In the genomic region with DNA sequence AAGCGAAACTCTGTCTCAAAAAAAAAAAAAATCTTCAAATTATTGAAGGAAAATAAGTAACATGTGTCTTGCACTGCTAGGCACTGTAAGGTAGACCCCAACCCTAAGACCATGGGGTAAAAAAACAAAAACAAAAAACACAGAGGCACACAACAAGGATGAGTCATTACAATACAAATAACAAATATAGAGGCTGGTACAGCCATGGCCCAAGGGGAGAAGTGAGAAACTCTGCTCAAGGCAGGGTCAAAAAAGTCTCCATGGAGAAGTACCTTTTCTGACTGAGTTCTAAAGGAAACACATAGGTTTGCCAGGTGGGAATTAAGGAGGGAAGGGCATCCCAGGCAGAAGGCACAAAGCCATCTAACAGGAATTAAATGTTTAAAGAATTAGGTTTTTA, we compare ENCODE assay signal across 16 cellular contexts. TPM values are rescaled to one million over a fixed set of nuclear protein-coding genes. Genes with fewer than 3 reads are reported as not detected.
A peak's percentile ranks its signal among the peaks of the same experiment; 100 is the strongest.
DNase-seq lines count a peak whose midpoint lies in the region; ATAC-seq and TF ChIP-seq lines count a peak whose summit lies in the region.
"Had no signal": no experiment of that assay in that cellular context is flagged by ENCODE, and none has a peak within 500 bp of the region (broad histone marks: within the 10 kb centered on the region; RNA-seq: fewer than 3 reads in every experiment).

No MANE protein-coding gene starts in this region.

- H3K9me3 ChIP-seq in CD8-positive, alpha-beta T cell (ENCODE audit: low read length): no peaks in the 10 kb centered on the region
- H3K9me3 ChIP-seq in T-helper 17 cell (ENCODE audit: control insufficient read depth, low read length, poor library complexity, severe bottlenecking) (no peaks in the 10 kb centered on the region), lower lobe of right lung (no peaks in the 10 kb centered on the region), transverse colon (no peaks in the 10 kb centered on the region)
- H3K9me3 ChIP-seq: tibial nerve had no signal

- WGBS in transverse colon (ENCODE audit: low coverage in 1 of 2), 2 donors: 100% methylated on average over 1 of the region's 1 CpG

- no peaks in the 10 kb centered on the region for H3K4me1 ChIP-seq in CD8-positive, alpha-beta T cell (ENCODE audit: insufficient read depth, low read length)
- H3K4me1 ChIP-seq in lower lobe of right lung (no peaks in the 10 kb centered on the region), transverse colon (no peaks in the 10 kb centered on the region)

- H3K36me3 Mint-ChIP-seq in activated CD4-positive, alpha-beta T cell treated with anti-CD3 and anti-CD28 coated beads for 36 hours (ENCODE audit: low read depth): peaks cover 49% of the 10 kb centered on the region
- peaks cover 78% of the 10 kb centered on the region for H3K36me3 Mint-ChIP-seq in CD8-positive, alpha-beta T cell
- H3K36me3 Mint-ChIP-seq in T-helper 17 cell (ENCODE audit: low read depth) (peaks cover 3% of the 10 kb centered on the region), memory B cell (peaks cover 35% of the 10 kb centered on the region)

- no peak for ATAC-seq in activated CD4-positive, alpha-beta T cell treated with anti-CD3 and anti-CD28 coated beads for 36 hours
- no peak for ATAC-seq in CD8-positive, alpha-beta T cell
- no peak for ATAC-seq in T-helper 17 cell
- ATAC-seq in memory B cell (ENCODE audit: low read depth): no peak
- no peak for ATAC-seq in lower lobe of right lung

- no peaks in the 10 kb centered on the region for H3K27me3 Mint-ChIP-seq in activated CD4-positive, alpha-beta T cell treated with anti-CD3 and anti-CD28 coated beads for 36 hours
- no peaks in the 10 kb centered on the region for H3K27me3 Mint-ChIP-seq in CD8-positive, alpha-beta T cell (ENCODE audit: low read depth)
- H3K27me3 Mint-ChIP-seq in T-helper 17 cell (no peaks in the 10 kb centered on the region), memory B cell (no peaks in the 10 kb centered on the region)

- no peak overlapping the region for H3K4me3 ChIP-seq in CD8-positive, alpha-beta T cell (ENCODE audit: low read depth, low read length)
- H3K4me3 ChIP-seq in lower lobe of right lung: no peak overlapping the region
- H3K4me3 ChIP-seq in transverse colon: no peak overlapping the region
- H3K4me3 ChIP-seq: tibial nerve had no signal

- peaks cover 52% of the 10 kb centered on the region for H3K36me3 ChIP-seq in CD8-positive, alpha-beta T cell (ENCODE audit: insufficient read depth, low read length)
- H3K36me3 ChIP-seq in lower lobe of right lung (peaks cover 97% of the 10 kb centered on the region), transverse colon (peaks cover 0 to 87% (median 42%) of the 10 kb centered on the region in 4 donors)

- H3K4me3 Mint-ChIP-seq in activated CD4-positive, alpha-beta T cell treated with anti-CD3 and anti-CD28 coated beads for 36 hours: no peak overlapping the region
- no peak overlapping the region for H3K4me3 Mint-ChIP-seq in CD8-positive, alpha-beta T cell
- H3K4me3 Mint-ChIP-seq in T-helper 17 cell (no peak overlapping the region), memory B cell (no peak overlapping the region)

- no peak for TF ChIP-seq EP300 in transverse colon (IDR thresholded peaks at IDR 0.05; ENCODE audit: low read depth)

- intact Hi-C loops in activated CD4-positive, alpha-beta T cell treated with anti-CD3 and anti-CD28 coated beads for 36 hours (cut with DNase I, micrococcal nuclease): no loop called here
- intact Hi-C loops in CD8-positive, alpha-beta T cell (cut with DNase I, micrococcal nuclease): loop anchor here in 1 of 2 experiments (2.0 kb wide), 1 partner anchor 15 kb away; no protein-coding TSS in a partner anchor
- intact Hi-C loops in lower lobe of right lung (cut with DNase I) (no loop called here), transverse colon (cut with DNase I; ENCODE audit: low total_unique reads) (no loop called here)

- POLR2A ChIA-PET in activated CD4-positive, alpha-beta T cell treated with anti-CD3 and anti-CD28 coated beads for 36 hours (lab: Charles Lee): no interaction called here
- POLR2A ChIA-PET in CD8-positive, alpha-beta T cell (lab: Charles Lee): no interaction called here

- no peaks in the 10 kb centered on the region for H3K27me3 ChIP-seq in CD8-positive, alpha-beta T cell (ENCODE audit: insufficient read depth, low read length)
- H3K27me3 ChIP-seq in lower lobe of right lung (ENCODE audit: low read depth) (no peaks in the 10 kb centered on the region), transverse colon (no peaks in the 10 kb centered on the region)
- H3K27me3 ChIP-seq: brain microvascular endothelial cell, tibial nerve had no signal

- no peak for TF ChIP-seq POLR2A in transverse colon (IDR thresholded peaks at IDR 0.05)

- TF ChIP-seq CTCF in CD8-positive, alpha-beta T cell (IDR thresholded peaks at IDR 0.05): no peak
- TF ChIP-seq CTCF in lower lobe of right lung (IDR thresholded peaks at IDR 0.05): no peak
- no peak for TF ChIP-seq CTCF in transverse colon (IDR thresholded peaks at IDR 0.05)

- CTCF ChIA-PET in activated CD4-positive, alpha-beta T cell treated with anti-CD3 and anti-CD28 coated beads for 36 hours (lab: Charles Lee): no interaction called here
- CTCF ChIA-PET in CD8-positive, alpha-beta T cell (lab: Charles Lee): no interaction called here

- H3K27ac Mint-ChIP-seq in activated CD4-positive, alpha-beta T cell treated with anti-CD3 and anti-CD28 coated beads for 36 hours: peak overlapping the region; percentile 35
- peak overlapping the region; percentile 71 for H3K27ac Mint-ChIP-seq in CD8-positive, alpha-beta T cell
- H3K27ac Mint-ChIP-seq in T-helper 17 cell (peak overlapping the region; percentile 47), memory B cell (peak overlapping the region; percentile 68)

- in situ Hi-C loops in transverse colon (cut with MboI; ENCODE audit: low pct_ligation_motif_present in 1 of 4, low pct_unique_long_range_greater_than_20kb in 1 of 4, low sequenced_read_pairs in 3 of 4): no loop called here

- DNase-seq in activated CD4-positive, alpha-beta T cell treated with anti-CD3 and anti-CD28 coated beads for 36 hours: no peak
- DNase-seq in activated CD4-positive, alpha-beta T cell treated with anti-CD3 and anti-CD28 coated beads for 1 hour: no peak
- no peak for DNase-seq in CD8-positive, alpha-beta T cell
- no peak for DNase-seq in T-helper 17 cell
- DNase-seq in memory B cell (ENCODE audit: low spot score in 2 of 2): no peak
- no peak for DNase-seq in lower lobe of right lung
- DNase-seq in transverse colon: no peak
- no peak for DNase-seq in activated gamma-delta T cell (lab: John Stamatoyannopoulos, UW)
- DNase-seq: brain microvascular endothelial cell, C1 segment of cervical spinal cord, cortex of kidney, kidney glomerular epithelial cell, NCI-H1092 treated with DMSO at 0.1 percent for 48 hours, NCI-H524 treated with DMSO at 0.1 percent for 48 hours, retina had no signal

- H3K4me1 Mint-ChIP-seq in activated CD4-positive, alpha-beta T cell treated with anti-CD3 and anti-CD28 coated beads for 36 hours: no peaks in the 10 kb centered on the region
- H3K4me1 Mint-ChIP-seq in CD8-positive, alpha-beta T cell (ENCODE audit: low read depth): peaks cover 7% of the 10 kb centered on the region
- H3K4me1 Mint-ChIP-seq in T-helper 17 cell: peaks cover 8% of the 10 kb centered on the region
- H3K4me1 Mint-ChIP-seq in memory B cell: no peaks in the 10 kb centered on the region

- H3K27ac ChIP-seq in CD8-positive, alpha-beta T cell (ENCODE audit: low read depth, low read length): no peak overlapping the region
- H3K27ac ChIP-seq in lower lobe of right lung (no peak overlapping the region), transverse colon (no peak overlapping the region)
- H3K27ac ChIP-seq: brain microvascular endothelial cell, tibial nerve had no signal

- H3K9me3 Mint-ChIP-seq in activated CD4-positive, alpha-beta T cell treated with anti-CD3 and anti-CD28 coated beads for 36 hours (ENCODE audit: low read depth): no peaks in the 10 kb centered on the region
- no peaks in the 10 kb centered on the region for H3K9me3 Mint-ChIP-seq in CD8-positive, alpha-beta T cell
- H3K9me3 Mint-ChIP-seq in memory B cell: no peaks in the 10 kb centered on the region

RNA-seq across cellular contexts. Expression of a gene that starts 54.5 kb away (rescaled TPM):
- 100 to 1,000 TPM; 132 to 156 TPM for total RNA-seq in activated CD4-positive, alpha-beta T cell treated with anti-CD3 and anti-CD28 coated beads for 36 hours
- total RNA-seq in CD8-positive, alpha-beta T cell: 10 to 100 TPM; 71.8 to 74.7 TPM
- total RNA-seq in T-helper 17 cell (100 to 1,000 TPM in 1 of 2 donors, 10 to 100 TPM in 1; 91.8 to 113 TPM), lower lobe of right lung (92.1 TPM), transverse colon (100 to 1,000 TPM in 1 of 4 donors, 10 to 100 TPM in 3; 37.4 to 104 (median 71.5) TPM)
